26 cellular contexts compared by ENCODE assay signal in the genomic region with DNA sequence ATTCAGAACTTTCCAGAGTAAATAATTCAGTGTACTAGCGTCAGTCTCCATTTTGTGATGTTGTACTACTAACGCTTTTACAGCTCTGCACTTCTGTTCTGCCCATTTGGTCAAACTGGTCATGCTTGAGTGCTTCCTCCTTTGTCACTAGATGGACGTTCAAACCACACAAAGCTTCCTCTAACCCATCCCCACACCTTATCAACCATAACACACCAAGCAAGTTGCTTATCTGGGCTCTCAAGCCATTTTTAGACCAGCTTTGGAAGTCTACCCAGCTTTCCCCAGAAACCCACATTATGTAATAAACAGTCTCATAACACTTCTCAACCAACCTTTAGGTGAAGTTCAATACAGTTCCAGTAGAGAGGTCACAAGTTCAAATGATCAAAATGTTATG.
"Had no signal": no experiment of that assay in that cellular context is flagged by ENCODE, and none has a peak within 500 bp of the region (broad histone marks: within the 10 kb centered on the region; RNA-seq: fewer than 3 reads in every experiment).

No MANE protein-coding gene starts in this region.

- H3K36me3 ChIP-seq: adrenal gland, thoracic aorta had no signal

- H3K4me1 ChIP-seq: psoas muscle had no signal

- ATAC-seq: activated CD4-positive, CD25-positive, alpha-beta regulatory T cell treated with anti-CD3 and anti-CD28 coated beads, Interleukin-2, amount 50 U/mL, for 24 hours; activated CD8-positive, alpha-beta memory T cell treated with anti-CD3 and anti-CD28 coated beads, Interleukin-2, amount 10 ng/mL, durations not matched to agents 7 days and 5 days; activated CD8-positive, alpha-beta T cell treated with anti-CD3 and anti-CD28 coated beads for 36 hours; gastroesophageal sphincter; heart left ventricle; lower lobe of right lung; mucosa of descending colon; psoas muscle had no signal

- H3K4me3 ChIP-seq: adrenal gland, coronary artery, gastroesophageal sphincter, heart left ventricle, lower lobe of right lung, mucosa of descending colon, psoas muscle, right atrium auricular region, spleen, thoracic aorta, upper lobe of left lung had no signal

- H3K27me3 Mint-ChIP-seq: activated CD4-positive, alpha-beta T cell treated with anti-CD3 and anti-CD28 coated beads, Interleukin-2, amount 10 ng/mL, durations not matched to agents 7 days and 5 days; activated CD8-positive, alpha-beta memory T cell treated with anti-CD3 and anti-CD28 coated beads, Interleukin-2, amount 10 ng/mL, durations not matched to agents 7 days and 5 days; activated CD8-positive, alpha-beta T cell treated with anti-CD3 and anti-CD28 coated beads for 36 hours; activated naive CD4-positive, alpha-beta T cell treated with anti-CD3 and anti-CD28 coated beads, Interleukin-2, amount 50 U/mL, for 24 hours had no signal

- H3K27ac ChIP-seq: adrenal gland, coronary artery, gastroesophageal sphincter, heart left ventricle, lower lobe of right lung, psoas muscle, right atrium auricular region, spleen, thoracic aorta, upper lobe of left lung, VCaP had no signal

- H3K4me3 Mint-ChIP-seq: activated CD4-positive, alpha-beta T cell treated with anti-CD3 and anti-CD28 coated beads, Interleukin-2, amount 10 ng/mL, durations not matched to agents 7 days and 5 days; activated CD8-positive, alpha-beta memory T cell treated with anti-CD3 and anti-CD28 coated beads, Interleukin-2, amount 10 ng/mL, durations not matched to agents 7 days and 5 days; activated CD8-positive, alpha-beta T cell treated with anti-CD3 and anti-CD28 coated beads for 36 hours; activated naive CD4-positive, alpha-beta T cell treated with anti-CD3 and anti-CD28 coated beads, Interleukin-2, amount 50 U/mL, for 24 hours; activated T-helper 1 cell treated with anti-CD3 and anti-CD28 coated beads, Interleukin-12 subunit alpha, Interleukin-12 subunit beta, Interleukin-2, Interleukin-4 antibody, amounts not matched to agents 30 ng/mL and 10 ng/mL and 1 ng/mL, durations not matched to agents 14 hours and 24 hours and 36 hours had no signal

- H3K27ac Mint-ChIP-seq: activated CD4-positive, alpha-beta T cell treated with anti-CD3 and anti-CD28 coated beads, Interleukin-2, amount 10 ng/mL, durations not matched to agents 7 days and 5 days; activated CD8-positive, alpha-beta memory T cell treated with anti-CD3 and anti-CD28 coated beads, Interleukin-2, amount 10 ng/mL, durations not matched to agents 7 days and 5 days; activated CD8-positive, alpha-beta T cell treated with anti-CD3 and anti-CD28 coated beads for 36 hours; activated naive CD4-positive, alpha-beta T cell treated with anti-CD3 and anti-CD28 coated beads, Interleukin-2, amount 50 U/mL, for 24 hours; activated T-helper 1 cell treated with anti-CD3 and anti-CD28 coated beads, Interleukin-12 subunit alpha, Interleukin-12 subunit beta, Interleukin-2, Interleukin-4 antibody, amounts not matched to agents 30 ng/mL and 10 ng/mL and 1 ng/mL, durations not matched to agents 14 hours and 24 hours and 36 hours had no signal

- FAIRE-seq: kidney had no signal

- H3K27me3 ChIP-seq: adrenal gland, gastroesophageal sphincter, heart left ventricle, right atrium auricular region, spleen, upper lobe of left lung had no signal

- DNase-seq: activated CD4-positive, alpha-beta T cell treated with anti-CD3 and anti-CD28 coated beads, Interleukin-2, amount 10 ng/mL, durations not matched to agents 7 days and 5 days; activated CD8-positive, alpha-beta memory T cell treated with anti-CD3 and anti-CD28 coated beads, Interleukin-2, amount 10 ng/mL, durations not matched to agents 7 days and 5 days; activated CD8-positive, alpha-beta T cell treated with anti-CD3 and anti-CD28 coated beads for 36 hours; activated gamma-delta T cell; adrenal gland; cerebellar nuclear complex; heart left ventricle; kidney; lower lobe of right lung; mesendoderm; mucosa of descending colon; psoas muscle; spleen; stimulated activated CD4-positive, alpha-beta T cell treated with anti-CD3 and anti-CD28 coated beads, Interleukin-4, amount 100 ng/mL, for 24 hours; stimulated activated naive CD4-positive, alpha-beta T cell treated with Interleukin-2 at 50 U/mL for 16 hours; T-helper 1 cell; T1000; upper lobe of left lung had no signal
